ENCODE assay signal across 8 cellular contexts in the genomic region with DNA sequence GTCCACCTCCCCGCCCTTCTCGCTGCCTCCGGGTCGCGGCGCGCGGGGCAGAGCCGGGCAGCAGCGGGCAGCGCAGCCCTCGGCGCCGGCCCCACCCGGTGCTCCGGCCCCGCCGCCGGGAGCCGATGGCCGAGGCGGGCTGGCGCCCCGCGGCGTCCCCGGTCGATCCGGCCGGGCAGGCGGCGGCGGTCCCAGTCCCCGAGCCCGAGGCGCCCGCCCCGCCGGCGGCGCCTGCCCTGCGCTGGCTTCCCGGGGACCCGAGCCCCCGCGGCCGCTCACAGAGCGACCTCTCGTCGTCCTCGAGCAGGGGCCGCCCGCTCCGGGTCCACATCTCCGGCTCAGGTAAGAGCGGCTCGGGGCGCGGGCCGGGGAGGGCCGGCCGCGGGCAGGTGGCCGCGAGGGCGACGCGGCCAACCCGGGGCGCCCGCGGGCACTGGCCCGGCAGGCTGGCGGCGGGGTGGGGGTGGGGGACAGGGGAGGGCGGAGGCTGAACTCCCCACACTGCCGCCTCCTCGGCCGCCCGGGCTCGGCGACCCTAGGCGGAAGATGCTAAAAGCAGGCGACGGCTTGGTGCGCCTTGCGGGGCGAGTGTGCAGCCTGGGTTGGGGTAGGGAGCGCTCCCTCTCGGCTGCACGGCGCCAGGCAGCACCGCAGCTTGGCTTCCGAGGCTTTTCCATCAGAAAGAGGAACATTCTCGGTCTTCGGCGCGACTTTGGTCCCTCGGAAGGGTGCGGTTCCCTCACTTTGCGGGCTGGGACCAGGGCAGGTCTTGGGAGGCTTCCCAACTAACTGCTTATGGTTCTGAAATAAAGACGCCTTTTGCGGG. TPM values are rescaled to one million over a fixed set of nuclear protein-coding genes. Genes with fewer than 3 reads are reported as not detected.
DNase-seq lines count a peak whose midpoint lies in the region; ATAC-seq and TF ChIP-seq lines count a peak whose summit lies in the region.

No MANE protein-coding gene starts in this region.

- peak; percentile 15 for TF ChIP-seq CTCF in lung (IDR thresholded peaks at IDR 0.05; ENCODE audit: control extremely low read depth, extremely low read depth)

- 0 to 1% methylated on average over 84 to 103 of the region's 103 CpGs for WGBS in lung, 2 donors

- H3K27me3 ChIP-seq in lung (ENCODE audit: control insufficient read depth, insufficient read depth) = no peaks in the 10 kb centered on the region

- ATAC-seq in HG02938 (IDR thresholded peaks at IDR 0.05; ENCODE audit: unreplicated experiment) (peak; percentile 60), lung (ENCODE audit: insufficient read depth, low FRiP score) (peak; percentile 68)

- peak overlapping the region; percentile 67 for H3K4me3 ChIP-seq in lung

- peak overlapping the region; percentile 58 to 59 for H3K27ac ChIP-seq in lung (ENCODE audit: low read depth in 1 of 2, low read length in 1 of 2)

- DNase-seq in NCI-H2081 (lab: John Stamatoyannopoulos, UW) = peak; percentile 8 to 18
- no peak for DNase-seq in NCI-H2081 treated with DMSO at 0.1 percent for 48 hours (lab: John Stamatoyannopoulos, UW)
- peak; percentile 56 for DNase-seq in NCI-H345 (lab: John Stamatoyannopoulos, UW)
- peak; percentile 61 to 68 for DNase-seq in activated CD4-positive, alpha-beta T cell treated with anti-CD3 and anti-CD28 coated beads, Interleukin-2, amount 50 U/mL, for 48 hours
- peak; percentile 45 for DNase-seq in effector CD4-positive, alpha-beta T cell
- DNase-seq in lung (ENCODE audit: low spot score) = peak; percentile 55
- peak; percentile 13 for DNase-seq in stimulated activated CD8-positive, alpha-beta memory T cell treated with anti-CD3 and anti-CD28 coated beads, Interleukin-15, amount 100 ng/mL, for 1 hour (ENCODE audit: low read depth)

- H3K9me3 ChIP-seq in lung (ENCODE audit: control insufficient read depth in 2 of 2, insufficient read depth in 1 of 2, low read length in 1 of 2) = no peaks in the 10 kb centered on the region

- H3K36me3 ChIP-seq in lung (ENCODE audit: control insufficient read depth in 2 of 2, insufficient read depth in 2 of 2, low read length in 2 of 2) = no peaks in the 10 kb centered on the region

- peaks cover 0 to 4% of the 10 kb centered on the region in 2 donors for H3K4me1 ChIP-seq in lung (ENCODE audit: control insufficient read depth in 2 of 2, insufficient read depth in 2 of 2, low read length in 2 of 2)

RNA-seq across cellular contexts. Expression of a gene that starts 25.6 kb away (rescaled TPM):
- 10 to 100 TPM; 24.8 to 79.3 TPM for total RNA-seq in lung
- 10 to 100 TPM; 28.3 to 54.6 TPM for polyA plus RNA-seq in lung
